Comparison of ENCODE assay signal across 9 cellular contexts in genomic region chr20:17614812-17615644, GRCh38.
DNase-seq lines count a peak whose midpoint lies in the region; ATAC-seq and TF ChIP-seq lines count a peak whose summit lies in the region.
"Had no signal": no experiment of that assay in that cellular context is flagged by ENCODE, and none has a peak within 500 bp of the region (broad histone marks: within the 10 kb centered on the region; RNA-seq: fewer than 3 reads in every experiment).

No MANE protein-coding gene starts in this region.

- ATAC-seq in HG03432 (IDR thresholded peaks at IDR 0.05; ENCODE audit: unreplicated experiment), result no peak

- in situ Hi-C loops in GM13977 (cut with MboI; ENCODE audit: low pct_unique_long_range_greater_than_20kb, low sequenced_read_pairs, unreplicated experiment), result no loop called here

- DNase-seq in GM13977 (ENCODE audit: low spot score) (peak; percentile 7), islet precursor cell (peak; percentile 50), glomerular visceral epithelial cell (ENCODE audit: extremely low spot score) (no peak), NCI-H748 (lab: John Stamatoyannopoulos, UW; ENCODE audit: unreplicated experiment) (no peak)
- peak; percentile 13 for DNase-seq in stimulated activated CD8-positive, alpha-beta memory T cell treated with anti-CD3 and anti-CD28 coated beads, Interleukin-4, amount 100 ng/mL, for 48 hours
- DNase-seq: NCI-H1436 treated with DMSO at 0.1 percent for 48 hours had no signal

- peak overlapping the region; percentile 47 for H3K27ac ChIP-seq in VCaP
- H3K27ac ChIP-seq: SJSA1 had no signal

- no peak for TF ChIP-seq CTCF in GM13977 (IDR thresholded peaks at IDR 0.05; ENCODE audit: extremely low read depth, insufficient read depth, missing control alignments)
- TF ChIP-seq CTCF in VCaP (conservative IDR thresholded peaks at IDR 0.05), result no peak

Comparison
In these comparisons a context has a peak if more than half of its experiments do, and no peak if none do; other contexts are left out.
1. DNase-seq: peak in GM13977 (single experiment), islet precursor cell (single experiment) and stimulated activated CD8-positive, alpha-beta memory T cell treated with anti-CD3 and anti-CD28 coated beads, Interleukin-4, amount 100 ng/mL, for 48 hours (single experiment); none in glomerular visceral epithelial cell (single experiment) and NCI-H748 (single experiment).